In genomic region chr2:79112269-79112668, GRCh38 we compare ENCODE assay signal across 12 cellular contexts. TPM values are rescaled to one million over a fixed set of nuclear protein-coding genes. Genes with fewer than 3 reads are reported as not detected.
"Had no signal": no experiment of that assay in that cellular context is flagged by ENCODE, and none has a peak within 500 bp of the region (broad histone marks: within the 10 kb centered on the region; RNA-seq: fewer than 3 reads in every experiment).

No MANE protein-coding gene starts in this region.

- H3K4me3 Mint-ChIP-seq: GM23338, HFFc6 had no signal

- H3K4me1 Mint-ChIP-seq: GM23338, H9 had no signal

- DNase-seq: GM23248, GOT3, H7, H9, HCEC 1CT, HFFc6 had no signal

- H3K4me3 ChIP-seq: GM23248, GM23338, HAP-1 had no signal

- H3K4me1 ChIP-seq: HAP-1 had no signal

- H2AFZ ChIP-seq: GM23248, GM23338 had no signal

- H3K36me3 ChIP-seq: HAP-1 had no signal

- ATAC-seq: GM23338, HCT116 had no signal

- H3K27ac ChIP-seq: GM23248 had no signal

- H3K4me2 ChIP-seq: GM23338 had no signal

- FAIRE-seq: H1, H54 had no signal

- H3K9ac ChIP-seq: GM23248 had no signal

- H3K27ac Mint-ChIP-seq: GM23338, H9, HFFc6 had no signal

- H3K9me3 ChIP-seq: HAP-1 had no signal

RNA-seq across cellular contexts. Expression of gene REG1A, which starts 8.0 kb away (rescaled TPM):
- total RNA-seq: GM23248, GM23338, H1, H9, HFFc6 had no signal
- polyA plus RNA-seq: GM23248, GM23338, H1 had no signal

RNA-seq across cellular contexts. Expression of gene REG1B, which starts 24.5 kb away (rescaled TPM):
- total RNA-seq: GM23248, GM23338, H1, H4, H7, H9, HFFc6 had no signal
- polyA plus RNA-seq: GM23248, GM23338, H1 had no signal

RNA-seq across cellular contexts. Expression of gene REG3A, which starts 47.3 kb away (rescaled TPM):
- total RNA-seq: GM23248, GM23338, H1, H4, H7, H9, HFFc6 had no signal
- polyA plus RNA-seq: GM23248, GM23338, H1 had no signal
